ENCODE assay signal across 26 cellular contexts in the genomic region with DNA sequence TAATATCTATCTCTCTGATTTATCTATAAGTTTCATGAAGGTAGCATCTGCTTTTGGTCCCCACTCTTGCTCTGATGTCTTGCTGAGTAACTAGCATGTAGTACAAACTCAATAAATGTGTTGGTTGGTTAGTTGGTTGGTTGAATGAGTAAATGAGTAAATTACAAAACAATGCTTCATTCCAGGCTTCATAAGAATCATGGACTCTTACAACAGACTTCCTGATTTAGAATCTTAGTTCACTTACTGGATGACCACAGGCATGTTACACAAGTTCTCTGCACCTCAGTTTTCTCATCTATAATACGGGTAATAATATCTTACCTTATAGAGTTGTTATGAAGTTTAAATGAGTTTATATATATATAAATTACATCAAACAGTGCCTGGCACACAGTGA.
DNase-seq lines count a peak whose midpoint lies in the region; ATAC-seq and TF ChIP-seq lines count a peak whose summit lies in the region.
"Had no signal": no experiment of that assay in that cellular context is flagged by ENCODE, and none has a peak within 500 bp of the region (broad histone marks: within the 10 kb centered on the region; RNA-seq: fewer than 3 reads in every experiment).

No MANE protein-coding gene starts in this region.

- intact Hi-C loops in spleen (cut with DNase I; ENCODE audit: low total_unique reads), result no loop called here

- peaks cover 0 to 19% (median 15%) of the 10 kb centered on the region in 6 donors for H3K4me1 ChIP-seq in spleen
- H3K4me1 ChIP-seq: gastrocnemius medialis, HAP-1 had no signal

- DNase-seq in GM03348 (ENCODE audit: low spot score) (peak; percentile 43), NOMO-1 treated with DMSO at 0.1 percent for 48 hours (lab: John Stamatoyannopoulos, UW; ENCODE audit: unreplicated experiment) (peak; percentile 55), fibroblast of gingiva (ENCODE audit: low read depth) (peak; percentile 31), spleen (no peak), NCI-H1105 treated with DMSO at 0.1 percent for 48 hours (lab: John Stamatoyannopoulos, UW) (no peak)
- DNase-seq: activated CD8-positive, alpha-beta T cell treated with anti-CD3 and anti-CD28 coated beads, Interleukin-2, amount 10 ng/mL, durations not matched to agents 7 days and 5 days; activated effector memory CD4-positive, alpha-beta T cell treated with anti-CD3 and anti-CD28 coated beads, Interleukin-2, amount 50 U/mL, for 16 hours; activated T-cell treated with anti-CD3 and anti-CD28 coated beads for 4 hours; CD8-positive, alpha-beta T cell; gastrocnemius medialis; hippocampal formation; NCI-H1436 treated with DMSO at 0.1 percent for 48 hours; NCI-H2107; NCI-H446; NCI-H82; pancreas; right cardiac atrium; SHP77 treated with DMSO at 0.1 percent for 48 hours; stimulated activated naive CD8-positive, alpha-beta T cell treated with anti-CD3 and anti-CD28 coated beads, Interleukin-15, Interleukin-2, amounts not matched to agents 100 U/mL and 50 U/mL, for 24 hours; T-cell had no signal

- no peak for TF ChIP-seq POLR2A in spleen (IDR thresholded peaks at IDR 0.05)

- no peak overlapping the region for H3K4me3 ChIP-seq in spleen
- H3K4me3 ChIP-seq: gastrocnemius medialis, HAP-1, pancreas, thoracic aorta had no signal

- H3K27me3 ChIP-seq in spleen (replicated peaks in 1 of 7), result no peaks in the 10 kb centered on the region
- H3K27me3 ChIP-seq: pancreas had no signal

- H3K27ac ChIP-seq in spleen, result peak overlapping the region in 5 of 8 donors; percentile 5 to 71 (median 63)
- H3K27ac ChIP-seq: gastrocnemius medialis, pancreas, thoracic aorta had no signal

- WGBS in spleen, 5 donors, result 52 to 91% (median 73%) methylated on average over 1 of the region's 1 CpG

- ATAC-seq in GM19452 (IDR thresholded peaks at IDR 0.05; ENCODE audit: unreplicated experiment), result no peak
- no peak for ATAC-seq in HG03571 (IDR thresholded peaks at IDR 0.05; ENCODE audit: unreplicated experiment)
- ATAC-seq: activated CD8-positive, alpha-beta T cell treated with anti-CD3 and anti-CD28 coated beads, Interleukin-2, amount 10 ng/mL, durations not matched to agents 7 days and 5 days; CD8-positive, alpha-beta T cell; gastrocnemius medialis; natural killer cell treated with Interleukin-12 subunit alpha and Interleukin-12 subunit beta and Interleukin-15 and Interleukin-18, amount 100 ng/mL, for 72 hours; Panc1; pancreas; right cardiac atrium; stimulated activated naive CD8-positive, alpha-beta T cell treated with anti-CD3 and anti-CD28 coated beads, Interleukin-15, Interleukin-2, amounts not matched to agents 100 U/mL and 50 U/mL, for 24 hours; T-cell had no signal

- H3K36me3 ChIP-seq in spleen, result no peaks in the 10 kb centered on the region
- H3K36me3 ChIP-seq: gastrocnemius medialis, HAP-1, pancreas, thoracic aorta had no signal

- TF ChIP-seq CTCF in spleen (IDR thresholded peaks at IDR 0.05 in 8 of 11, conservative IDR thresholded peaks at IDR 0.05 in 3 of 11), result no peak

- no peaks in the 10 kb centered on the region for H3K9me3 ChIP-seq in spleen
- H3K9me3 ChIP-seq: gastrocnemius medialis, HAP-1, pancreas, thoracic aorta had no signal

Comparison
In these comparisons a context has a peak if more than half of its experiments do, and no peak if none do; other contexts are left out.
1. DNase-seq: peak in GM03348 (single experiment), NOMO-1 treated with DMSO at 0.1 percent for 48 hours (single experiment) and fibroblast of gingiva (single experiment); none in spleen (single experiment) and NCI-H1105 treated with DMSO at 0.1 percent for 48 hours (single experiment).